In genomic region chr7:106170651-106171050, GRCh38 we compare ENCODE assay signal across 9 cellular contexts.
"Had no signal": no experiment of that assay in that cellular context is flagged by ENCODE, and none has a peak within 500 bp of the region (broad histone marks: within the 10 kb centered on the region; RNA-seq: fewer than 3 reads in every experiment).

No MANE protein-coding gene starts in this region.

- H2AFZ ChIP-seq: GM23248 had no signal

- ATAC-seq: HCT116 had no signal

- FAIRE-seq: HTR-8/SVneo had no signal

- H3K9me3 ChIP-seq: HAP-1 had no signal

- H3K9ac ChIP-seq: GM23248 had no signal

- H3K27ac ChIP-seq: GM23248 had no signal

- DNase-seq: GM23248, GOT3, H7, HFFc6, KG1 had no signal

- H3K4me3 ChIP-seq: GM23248, HAP-1 had no signal

- H3K36me3 ChIP-seq: HAP-1 had no signal

- H3K4me1 ChIP-seq: HAP-1 had no signal

- H3K9me3 Mint-ChIP-seq: HFFc6, IgD-negative memory B cell had no signal

- H3K36me3 Mint-ChIP-seq: IgD-negative memory B cell had no signal

- H3K27ac Mint-ChIP-seq: HFFc6, IgD-negative memory B cell had no signal

- H3K4me3 Mint-ChIP-seq: HFFc6, IgD-negative memory B cell had no signal
